In the genomic region with DNA sequence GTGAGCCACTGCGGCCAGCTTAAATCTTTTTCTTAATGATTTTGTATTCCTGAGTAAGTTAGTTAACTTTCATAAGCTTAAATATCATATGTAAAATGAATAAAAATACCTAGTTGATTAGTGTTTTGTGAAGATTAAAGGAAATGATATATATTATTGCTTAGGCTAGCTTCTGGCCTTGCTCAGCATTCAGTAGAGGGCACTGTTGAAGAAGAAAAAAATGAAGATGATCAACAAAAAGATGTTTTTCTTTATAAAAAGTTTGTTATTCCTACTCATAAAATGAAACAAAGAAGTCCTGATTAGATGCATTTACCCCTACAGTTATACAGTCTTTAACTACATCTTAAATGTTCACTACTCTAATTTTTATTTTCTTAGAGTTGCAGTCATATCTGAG, we compare ENCODE assay signal across 23 cellular contexts.
"Had no signal": no experiment of that assay in that cellular context is flagged by ENCODE, and none has a peak within 500 bp of the region (broad histone marks: within the 10 kb centered on the region; RNA-seq: fewer than 3 reads in every experiment).

No MANE protein-coding gene starts in this region.

- H3K4me1 ChIP-seq: esophagus muscularis mucosa, left lung, lower lobe of right lung, testis had no signal

- ATAC-seq: effector memory CD8-positive, alpha-beta T cell; left lung; lower lobe of right lung; naive thymus-derived CD8-positive, alpha-beta T cell; sciatic nerve; stimulated activated naive CD8-positive, alpha-beta T cell treated with anti-CD3 and anti-CD28 coated beads, Interleukin-15, Interleukin-2, amounts not matched to agents 100 U/mL and 50 U/mL, for 24 hours had no signal

- DNase-seq: activated CD4-positive, alpha-beta T cell treated with anti-CD3 and anti-CD28 coated beads for 4 hours; activated CD4-positive, alpha-beta T cell treated with anti-CD3 and anti-CD28 coated beads, Interleukin-2, amount 50 U/mL, for 48 hours; activated CD8-positive, alpha-beta memory T cell treated with anti-CD3 and anti-CD28 coated beads for 24 hours; activated effector memory CD4-positive, alpha-beta T cell treated with Interleukin-2 at 50 U/mL for 16 hours; activated naive CD4-positive, alpha-beta T cell treated with Interleukin-2 at 50 U/mL for 16 hours; anterior cingulate cortex; cerebellar nuclear complex; cortex of kidney; effector memory CD8-positive, alpha-beta T cell; foreskin melanocyte; left lung; lower lobe of right lung; mesenchymal stem cell; naive thymus-derived CD8-positive, alpha-beta T cell; stimulated activated CD4-positive, alpha-beta T cell treated with anti-CD3 and anti-CD28 coated beads, Interleukin-12 subunit alpha, Interleukin-12 subunit beta, amount 100 ng/mL, for 4 hours; stimulated activated CD4-positive, alpha-beta T cell treated with anti-CD3 and anti-CD28 coated beads, Interleukin-4, amount 100 ng/mL, for 1 hour; stimulated activated naive CD8-positive, alpha-beta T cell treated with anti-CD3 and anti-CD28 coated beads, Interleukin-15, Interleukin-2, amounts not matched to agents 100 U/mL and 50 U/mL, for 24 hours; testis; transverse colon had no signal

- H3K27ac ChIP-seq: esophagus muscularis mucosa, left lung, lower lobe of right lung, skin epidermis, testis, transverse colon had no signal

- H3K27ac Mint-ChIP-seq: activated naive CD8-positive, alpha-beta T cell; effector memory CD8-positive, alpha-beta T cell; naive thymus-derived CD8-positive, alpha-beta T cell had no signal

- H3K4me3 Mint-ChIP-seq: activated naive CD8-positive, alpha-beta T cell; effector memory CD8-positive, alpha-beta T cell; naive thymus-derived CD8-positive, alpha-beta T cell had no signal

- H3K36me3 ChIP-seq: esophagus muscularis mucosa, left lung, lower lobe of right lung, transverse colon had no signal

- H3K36me3 Mint-ChIP-seq: activated naive CD8-positive, alpha-beta T cell; naive thymus-derived CD8-positive, alpha-beta T cell had no signal

- H3K4me3 ChIP-seq: esophagus muscularis mucosa, left lung, lower lobe of right lung, skin epidermis, testis, transverse colon had no signal

- H3K27me3 ChIP-seq: esophagus muscularis mucosa, left lung, testis, transverse colon had no signal

- H3K27me3 Mint-ChIP-seq: activated naive CD8-positive, alpha-beta T cell; effector memory CD8-positive, alpha-beta T cell; naive thymus-derived CD8-positive, alpha-beta T cell had no signal

- H3K9me3 ChIP-seq: esophagus muscularis mucosa, lower lobe of right lung, testis, transverse colon had no signal

- H3K4me1 Mint-ChIP-seq: naive thymus-derived CD8-positive, alpha-beta T cell had no signal
